ENCODE assay signal across 24 cellular contexts in the genomic region with DNA sequence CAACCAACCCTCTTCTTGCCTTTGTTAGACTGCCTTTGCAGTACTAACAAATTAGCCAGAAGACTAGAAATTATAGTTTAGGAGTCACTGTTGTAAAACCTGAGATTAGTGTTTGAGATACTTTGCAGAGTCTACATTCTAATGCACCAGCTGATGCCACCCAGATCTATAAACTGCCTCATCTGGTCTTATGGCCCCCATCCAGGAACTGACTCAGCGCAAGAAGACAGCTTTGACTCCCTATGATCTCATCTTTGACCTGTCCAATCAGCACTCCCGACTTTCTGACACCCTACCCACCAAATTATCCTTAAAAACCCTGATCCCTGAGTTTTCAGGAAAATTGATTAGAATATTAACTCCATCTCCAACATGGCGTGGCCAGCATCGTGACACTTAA.
"Had no signal": no experiment of that assay in that cellular context is flagged by ENCODE, and none has a peak within 500 bp of the region (broad histone marks: within the 10 kb centered on the region; RNA-seq: fewer than 3 reads in every experiment).

No MANE protein-coding gene starts in this region.

- H3K27ac Mint-ChIP-seq: activated naive CD4-positive, alpha-beta T cell treated with anti-CD3 and anti-CD28 coated beads, Interleukin-2, amount 50 U/mL, for 72 hours; activated T-cell treated with anti-CD3 and anti-CD28 coated beads, Interleukin-2, amount 50 U/mL, for 24 hours; activated T-helper 17 cell treated with anti-CD3 and anti-CD28 coated beads, Interleukin-2, amount 50 U/mL, for 72 hours; memory B cell; nephron progenitor cell; stimulated activated naive B cell treated with anti-CD40 and anti-IgM and Interleukin-4, amounts not matched to agents 10 μg/mL and 1 μg/mL and 100 μg/mL, for 72 hours had no signal

- H3K36me3 Mint-ChIP-seq: stimulated activated naive B cell treated with anti-CD40 and anti-IgM and Interleukin-4, amounts not matched to agents 10 μg/mL and 1 μg/mL and 100 μg/mL, for 72 hours had no signal

- H3K4me3 Mint-ChIP-seq: activated T-cell treated with anti-CD3 and anti-CD28 coated beads, Interleukin-2, amount 50 U/mL, for 24 hours; activated T-helper 17 cell treated with anti-CD3 and anti-CD28 coated beads, Interleukin-2, amount 50 U/mL, for 72 hours; central memory CD8-positive, alpha-beta T cell; memory B cell; nephron progenitor cell; stimulated activated naive B cell treated with anti-CD40 and anti-IgM and Interleukin-4, amounts not matched to agents 10 μg/mL and 1 μg/mL and 100 μg/mL, for 72 hours had no signal

- H3K27me3 ChIP-seq: heart left ventricle, testis, vagina had no signal

- H3K4me1 Mint-ChIP-seq: activated T-helper 17 cell treated with anti-CD3 and anti-CD28 coated beads, Interleukin-2, amount 50 U/mL, for 72 hours; central memory CD8-positive, alpha-beta T cell; memory B cell; stimulated activated naive B cell treated with anti-CD40 and anti-IgM and Interleukin-4, amounts not matched to agents 10 μg/mL and 1 μg/mL and 100 μg/mL, for 72 hours had no signal

- H3K27ac ChIP-seq: heart left ventricle, testis, vagina, VCaP had no signal

- H3K4me1 ChIP-seq: heart left ventricle, testis, vagina had no signal

- H3K4me2 ChIP-seq: smooth muscle cell had no signal

- H3K36me3 ChIP-seq: heart left ventricle, vagina had no signal

- H3K4me3 ChIP-seq: heart left ventricle, smooth muscle cell, testis, vagina had no signal

- DNase-seq: activated CD4-positive, alpha-beta T cell treated with anti-CD3 and anti-CD28 coated beads, Interleukin-2, amount 50 U/mL, for 1 hour; activated CD4-positive, CD25-positive, alpha-beta regulatory T cell treated with anti-CD3 and anti-CD28 coated beads, Interleukin-2, amount 50 U/mL, for 72 hours; activated CD8-positive, alpha-beta memory T cell treated with anti-CD3 and anti-CD28 coated beads, Interleukin-2, amount 50 U/mL, for 4 hours; activated T-cell treated with anti-CD3 and anti-CD28 coated beads, Interleukin-2, amount 50 U/mL, for 24 hours; effector memory CD4-positive, alpha-beta T cell; heart left ventricle; left colon; nephron progenitor cell; nucleus accumbens; posterior cingulate gyrus; stimulated activated CD4-positive, alpha-beta T cell treated with anti-CD3 and anti-CD28 coated beads, Interleukin-2, amount 100 ng/mL, for 48 hours; stimulated activated CD8-positive, alpha-beta memory T cell treated with anti-CD3 and anti-CD28 coated beads, Interleukin-4, amount 100 ng/mL, for 48 hours; stimulated activated naive B cell treated with anti-CD40 and anti-IgM and Interleukin-4, amounts not matched to agents 10 μg/mL and 1 μg/mL and 100 μg/mL, for 72 hours; testis; trophoblast cell had no signal

- ATAC-seq: activated naive CD4-positive, alpha-beta T cell treated with anti-CD3 and anti-CD28 coated beads, Interleukin-2, amount 50 U/mL, for 72 hours; activated T-helper 17 cell treated with anti-CD3 and anti-CD28 coated beads, Interleukin-2, amount 50 U/mL, for 72 hours; esophagus mucosa; heart left ventricle; left colon; sciatic nerve; stimulated activated naive B cell treated with anti-CD40 and anti-IgM and Interleukin-4, amounts not matched to agents 10 μg/mL and 1 μg/mL and 100 μg/mL, for 72 hours had no signal

- H3K27me3 Mint-ChIP-seq: activated T-cell treated with anti-CD3 and anti-CD28 coated beads, Interleukin-2, amount 50 U/mL, for 24 hours; activated T-helper 17 cell treated with anti-CD3 and anti-CD28 coated beads, Interleukin-2, amount 50 U/mL, for 72 hours; central memory CD8-positive, alpha-beta T cell; stimulated activated naive B cell treated with anti-CD40 and anti-IgM and Interleukin-4, amounts not matched to agents 10 μg/mL and 1 μg/mL and 100 μg/mL, for 72 hours had no signal
